In genomic region chr3:196645917-196646735, GRCh38 we compare ENCODE assay signal across 19 cellular contexts. TPM values are rescaled to one million over a fixed set of nuclear protein-coding genes. Genes with fewer than 3 reads are reported as not detected.
A peak's percentile ranks its signal among the peaks of the same experiment; 100 is the strongest.
DNase-seq lines count a peak whose midpoint lies in the region; ATAC-seq, FAIRE-seq and TF ChIP-seq lines count a peak whose summit lies in the region.
"Had no signal": no experiment of that assay in that cellular context is flagged by ENCODE, and none has a peak within 500 bp of the region (broad histone marks: within the 10 kb centered on the region; RNA-seq: fewer than 3 reads in every experiment).

No MANE protein-coding gene starts in this region.

- no peak for FAIRE-seq in HepG2 (lab: Jason Lieb, UNC)
- FAIRE-seq: A204.1, astrocyte, endometrium, K562 had no signal

- no peaks in the 10 kb centered on the region for H3K36me3 ChIP-seq in HepG2 (replicated peaks in 1 of 2; ENCODE audit: control insufficient read depth in 1 of 2, insufficient read depth in 2 of 2, low read length in 2 of 2)

- no peak overlapping the region for H3K9ac ChIP-seq in HepG2 (ENCODE audit: insufficient read depth, low read depth, low read length)

- 45% methylated on average over 22 of the region's 23 CpGs for WGBS in HepG2 (ENCODE audit: low lambda C conversion rate)

- POLR2A ChIA-PET in HepG2 (lab: Yijun Ruan, JAX): no interaction called here

- intact Hi-C loops in HepG2 (cut with micrococcal nuclease; ENCODE audit: unreplicated experiment): no loop called here

- peaks cover 49% of the 10 kb centered on the region for H3K36me3 Mint-ChIP-seq in activated CD8-positive, alpha-beta memory T cell treated with anti-CD3 and anti-CD28 coated beads, Interleukin-2, amount 10 ng/mL, durations not matched to agents 7 days and 5 days
- peaks cover 3% of the 10 kb centered on the region for H3K36me3 Mint-ChIP-seq in T-helper 17 cell (ENCODE audit: low read depth)

- CTCF ChIA-PET in activated CD8-positive, alpha-beta memory T cell treated with anti-CD3 and anti-CD28 coated beads, Interleukin-2, amount 10 ng/mL, durations not matched to agents 7 days and 5 days (lab: Charles Lee): interaction anchor here (2.1 to 8.6 kb wide), 2 partner anchors 35 to 39 kb away, joined by 8 to 81 read pairs; no protein-coding TSS in a partner anchor
- CTCF ChIA-PET in HepG2 (lab: Yijun Ruan, JAX; ENCODE audit: low intra/inter-chr PET ratio, low total read pairs): no interaction called here

- no peak overlapping the region for H3K27ac ChIP-seq in HepG2 (ENCODE audit: extremely low read length, insufficient read depth, low read length)
- H3K27ac ChIP-seq: hepatocyte, testis had no signal

- in situ Hi-C loops in HepG2 (cut with HindIII; ENCODE audit: extremely low pct_ligation_motif_present, low pct_unique_long_range_greater_than_20kb): no loop called here

- TF ChIP-seq EP300 in HepG2 (IDR thresholded peaks at IDR 0.05; ENCODE audit: low read depth in 2 of 2, low read length in 2 of 2): no peak
- no peak for TF ChIP-seq EP300 in HepG2 (CRISPR knock-in tag; IDR thresholded peaks at IDR 0.05; ENCODE audit: borderline replicate concordance)

- H3K4me1 ChIP-seq in HepG2 (ENCODE audit: insufficient read depth, low read length): no peaks in the 10 kb centered on the region
- H3K4me1 ChIP-seq: testis had no signal

- H4K20me1 ChIP-seq in HepG2 (ENCODE audit: insufficient read depth, low read length): no peaks in the 10 kb centered on the region

- peak overlapping the region; percentile 32 for H3K27ac Mint-ChIP-seq in activated CD8-positive, alpha-beta memory T cell treated with anti-CD3 and anti-CD28 coated beads, Interleukin-2, amount 10 ng/mL, durations not matched to agents 7 days and 5 days
- peak overlapping the region; percentile 97 for H3K27ac Mint-ChIP-seq in T-helper 17 cell

- no peak for DNase-seq in activated CD8-positive, alpha-beta memory T cell treated with anti-CD3 and anti-CD28 coated beads, Interleukin-2, amount 10 ng/mL, durations not matched to agents 7 days and 5 days
- DNase-seq in activated CD8-positive, alpha-beta memory T cell treated with anti-CD3 and anti-CD28 coated beads, Interleukin-2, amount 50 U/mL, for 48 hours: no peak
- DNase-seq in T-helper 17 cell (no peak), HepG2 (ENCODE audit: low spot score) (no peak), NOMO-1 treated with DMSO at 0.1 percent for 48 hours (lab: John Stamatoyannopoulos, UW; ENCODE audit: unreplicated experiment) (no peak), occipital lobe (lab: John Stamatoyannopoulos, UW) (no peak)
- DNase-seq: activated CD4-positive, alpha-beta T cell treated with anti-CD3 and anti-CD28 coated beads for 48 hours; activated naive CD4-positive, alpha-beta T cell treated with Interleukin-2 at 50 U/mL for 16 hours; NCI-H524; SHP77 treated with DMSO at 0.1 percent for 48 hours; stimulated activated CD4-positive, alpha-beta T cell treated with anti-CD3 and anti-CD28 coated beads, Interleukin-12 subunit alpha, Interleukin-12 subunit beta, amount 100 ng/mL, for 4 hours; testis had no signal

- H3K9me3 ChIP-seq in T-helper 17 cell (ENCODE audit: control insufficient read depth, low read length, poor library complexity, severe bottlenecking) (no peaks in the 10 kb centered on the region), HepG2 (ENCODE audit: low read length) (no peaks in the 10 kb centered on the region)
- H3K9me3 ChIP-seq: testis had no signal

- no peaks in the 10 kb centered on the region for H3K27me3 Mint-ChIP-seq in activated CD8-positive, alpha-beta memory T cell treated with anti-CD3 and anti-CD28 coated beads, Interleukin-2, amount 10 ng/mL, durations not matched to agents 7 days and 5 days
- H3K27me3 Mint-ChIP-seq in T-helper 17 cell: no peaks in the 10 kb centered on the region

- H3K79me2 ChIP-seq in HepG2 (ENCODE audit: insufficient read depth, low read length): no peaks in the 10 kb centered on the region
- H3K79me2 ChIP-seq: hepatocyte had no signal

- TF ChIP-seq RAD21 in HepG2 (CRISPR knock-in tag; IDR thresholded peaks at IDR 0.05): no peak

- no peak overlapping the region for H3K4me2 ChIP-seq in HepG2 (ENCODE audit: low read depth, low read length)
- H3K4me2 ChIP-seq: hepatocyte had no signal

- no peaks in the 10 kb centered on the region for H3K9me3 Mint-ChIP-seq in activated CD8-positive, alpha-beta memory T cell treated with anti-CD3 and anti-CD28 coated beads, Interleukin-2, amount 10 ng/mL, durations not matched to agents 7 days and 5 days (ENCODE audit: low read depth)

- no peak for ATAC-seq in activated CD8-positive, alpha-beta memory T cell treated with anti-CD3 and anti-CD28 coated beads, Interleukin-2, amount 10 ng/mL, durations not matched to agents 7 days and 5 days
- no peak for ATAC-seq in T-helper 17 cell
- ATAC-seq in HepG2: peak; percentile 41
- ATAC-seq in HG02885 (IDR thresholded peaks at IDR 0.05; ENCODE audit: poor library complexity, unreplicated experiment): no peak
- no peak for ATAC-seq in GM19351 (IDR thresholded peaks at IDR 0.05; ENCODE audit: unreplicated experiment)
- ATAC-seq: K562 had no signal

- H3K4me3 ChIP-seq in HepG2 (replicated peaks in 1 of 3; ENCODE audit: insufficient read depth in 1 of 3, low read depth in 2 of 3, low read length in 3 of 3): no peak overlapping the region
- H3K4me3 ChIP-seq: hepatocyte, K562, testis had no signal

- peaks cover 76% of the 10 kb centered on the region for H3K4me1 Mint-ChIP-seq in activated CD8-positive, alpha-beta memory T cell treated with anti-CD3 and anti-CD28 coated beads, Interleukin-2, amount 10 ng/mL, durations not matched to agents 7 days and 5 days
- peaks cover 56% of the 10 kb centered on the region for H3K4me1 Mint-ChIP-seq in T-helper 17 cell

- TF ChIP-seq CTCF in HepG2 (CRISPR knock-in tag; IDR thresholded peaks at IDR 0.05): no peak

- no peak overlapping the region for H2AFZ ChIP-seq in HepG2 (ENCODE audit: low read length)
- H2AFZ ChIP-seq: hepatocyte had no signal

- H3K4me3 Mint-ChIP-seq in activated CD8-positive, alpha-beta memory T cell treated with anti-CD3 and anti-CD28 coated beads, Interleukin-2, amount 10 ng/mL, durations not matched to agents 7 days and 5 days: no peak overlapping the region
- H3K4me3 Mint-ChIP-seq in T-helper 17 cell: no peak overlapping the region

- TF ChIP-seq POLR2A in HepG2 (IDR thresholded peaks at IDR 0.05; ENCODE audit: insufficient read depth in 1 of 2, low read depth in 2 of 2, low read length in 2 of 2): no peak

- H3K27me3 ChIP-seq in HepG2 (ENCODE audit: control insufficient read depth in 1 of 2, insufficient read depth in 2 of 2, low read length in 2 of 2): peaks cover 2 to 45% of the 10 kb centered on the region in 2 experiments; a peak in 4 of 5 replicates
- H3K27me3 ChIP-seq: hepatocyte, testis had no signal

- no TSS peak for BruUV-seq in HepG2 (replicated peaks; lab: Mats Ljungman, UMichigan)

TF ChIP-seq in HepG2, 621 proteins besides CTCF, POLR2A, EP300 and RAD21 (continues in another document):
- no peak for TF ChIP-seq ZNF34 (CRISPR knock-in tag; IDR thresholded peaks at IDR 0.05; ENCODE audit: borderline replicate concordance)
- TF ChIP-seq ZBTB3 (CRISPR knock-in tag; IDR thresholded peaks at IDR 0.05; ENCODE audit: borderline replicate concordance, low read depth): no peak
- no peak for TF ChIP-seq ZFP1 (CRISPR knock-in tag; IDR thresholded peaks at IDR 0.05)
- no peak for TF ChIP-seq STAG1 (CRISPR knock-in tag; IDR thresholded peaks at IDR 0.05)
- no peak for TF ChIP-seq ATF4 (CRISPR knock-in tag; IDR thresholded peaks at IDR 0.05)
- TF ChIP-seq RARA (CRISPR knock-in tag; IDR thresholded peaks at IDR 0.05): no peak
- TF ChIP-seq SRF (IDR thresholded peaks at IDR 0.05; ENCODE audit: low read depth, low read length): no peak

RNA-seq across cellular contexts. Expression of gene NRROS, which starts 6.6 kb away (rescaled TPM):
- 10 to 100 TPM; 37.5 to 47.8 TPM for total RNA-seq in activated CD8-positive, alpha-beta memory T cell treated with anti-CD3 and anti-CD28 coated beads, Interleukin-2, amount 10 ng/mL, durations not matched to agents 7 days and 5 days
- 10 to 100 TPM; 15.1 to 15.5 TPM for total RNA-seq in T-helper 17 cell
- total RNA-seq in HepG2 (2016; rRNA removed; fragmentation: Illumina TruSeq; extraction: Trizol): not detected in 2 replicates
- not detected in 2 replicates for total RNA-seq in HepG2 (2016; cell fraction: cytosol; rRNA removed; fragmentation: Illumina TruSeq; extraction: Trizol; ENCODE audit: low read depth)
- not detected in 2 replicates for total RNA-seq in HepG2 (2016; cell fraction: insoluble cytoplasmic fraction; rRNA removed; fragmentation: Illumina TruSeq; extraction: Trizol)
- not detected in 2 replicates for total RNA-seq in HepG2 (2016; cell fraction: membrane; rRNA removed; fragmentation: Illumina TruSeq; extraction: Trizol)
- not detected in 2 replicates for total RNA-seq in HepG2 (2016; cell fraction: nucleus; rRNA removed; fragmentation: Illumina TruSeq; extraction: Trizol)
- polyA plus RNA-seq in HepG2 (2011; rRNA removed): not detected in 2 replicates
- polyA plus RNA-seq in HepG2 (2011; cell fraction: cytosol; rRNA removed): not detected in 2 replicates
- polyA plus RNA-seq in HepG2 (2011; cell fraction: nucleus; rRNA removed): not detected in 2 replicates
- not detected in 2 replicates for polyA plus RNA-seq in HepG2 (2012)
- polyA plus RNA-seq in HepG2 (2016; cell fraction: cytosol; fragmentation: Illumina TruSeq; extraction: Trizol; ENCODE audit: low read depth): not detected in 2 replicates
- polyA plus RNA-seq in HepG2 (2016; cell fraction: insoluble cytoplasmic fraction; fragmentation: Illumina TruSeq; extraction: Trizol; ENCODE audit: low read depth): not detected in 2 replicates
- not detected in 2 replicates for polyA plus RNA-seq in HepG2 (2016; cell fraction: membrane; fragmentation: Illumina TruSeq; extraction: Trizol; ENCODE audit: low read depth)
- polyA plus RNA-seq in HepG2 (2016; cell fraction: nucleus; fragmentation: Illumina TruSeq; extraction: Trizol; ENCODE audit: insufficient read depth, low read depth): not detected in 2 replicates
- not detected in 2 replicates for polyA minus RNA-seq in HepG2 (2011; rRNA and poly(A)+ RNA removed; ENCODE audit: low replicate concordance)
- polyA minus RNA-seq in HepG2 (2011; cell fraction: cytosol; rRNA and poly(A)+ RNA removed): not detected in 2 replicates
- polyA minus RNA-seq in HepG2 (2011; cell fraction: nucleus; rRNA and poly(A)+ RNA removed): not detected in 2 replicates
- total RNA-seq in occipital lobe: 1.2 TPM
- total RNA-seq: astrocyte had no signal
- polyA plus RNA-seq: hepatocyte had no signal
